ENCODE assay signal across 1 cellular context in the genomic region with DNA sequence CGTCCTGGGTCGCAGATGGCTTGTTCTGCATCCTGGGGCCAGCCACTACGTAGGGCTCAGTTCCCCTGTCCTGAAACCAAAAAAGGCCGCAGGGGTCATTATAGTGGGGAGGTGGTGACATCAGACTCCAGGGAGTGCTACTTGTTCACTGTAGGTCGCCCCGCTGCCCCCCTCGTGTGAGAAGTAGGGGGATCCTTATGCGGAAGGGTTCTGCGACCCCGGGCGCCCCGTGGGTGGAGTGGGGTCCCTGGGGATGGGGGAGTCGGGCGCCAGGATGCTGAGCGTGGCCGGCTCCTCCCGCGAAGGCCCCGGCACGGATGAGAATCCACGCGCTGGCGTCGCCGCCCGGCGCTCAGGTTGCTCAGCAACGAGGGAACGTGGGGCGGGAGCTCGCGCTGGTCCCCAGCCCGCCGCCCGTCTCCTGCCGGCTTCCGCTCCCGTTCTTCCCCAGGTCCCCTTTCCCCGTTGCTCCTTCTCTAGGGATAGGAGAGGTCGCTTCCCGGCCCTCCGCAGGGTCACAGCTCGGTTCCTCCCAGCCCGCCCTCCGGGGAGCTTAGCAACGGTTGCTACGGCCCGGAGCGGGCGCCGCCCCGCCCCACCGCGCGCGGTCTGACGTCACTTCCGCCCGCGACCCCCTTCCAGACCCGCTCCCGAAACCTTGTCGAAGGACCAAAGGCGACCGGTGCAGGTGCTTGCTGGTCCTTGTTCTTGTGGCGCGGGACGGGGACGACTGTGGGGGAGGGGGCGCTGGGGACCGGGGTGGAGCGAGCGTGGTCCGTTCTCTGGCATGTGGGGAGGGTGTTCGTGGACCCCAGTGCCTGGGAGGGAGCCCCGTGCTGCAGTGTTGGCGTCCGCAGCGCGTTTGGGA.
TF ChIP-seq lines count a peak whose summit lies in the region.

NAT14 (plus strand) TSS at position 618 of the 868 bp plus-strand sequence. CDS start 521 bp downstream, outside the sequence.

TF ChIP-seq in HEK293, 187 proteins besides CTCF, POLR2A, EP300 and RAD21 (continued from another document and continues in another):
- TF ChIP-seq ZNF776 (tag by site-specific recombination; IDR thresholded peaks at IDR 0.05; ENCODE audit: borderline replicate concordance): no peak
- TF ChIP-seq ZNF658 (tag by site-specific recombination; IDR thresholded peaks at IDR 0.05): no peak
- TF ChIP-seq ZNF324 (tag by site-specific recombination; IDR thresholded peaks at IDR 0.05): no peak
- no peak for TF ChIP-seq ZBTB1 (tag by site-specific recombination; IDR thresholded peaks at IDR 0.05)
- TF ChIP-seq ZNF223 (tag by site-specific recombination; IDR thresholded peaks at IDR 0.05): no peak
- peak; percentile 71; the same call in 1 of the 2 replicates for TF ChIP-seq HOXC10 (CRISPR knock-in tag; IDR thresholded peaks at IDR 0.05)
- no peak for TF ChIP-seq ZNF518A (tag by site-specific recombination; conservative IDR thresholded peaks at IDR 0.05; ENCODE audit: low read depth)
- no peak for TF ChIP-seq OSR2 (tag by site-specific recombination; IDR thresholded peaks at IDR 0.05)
- TF ChIP-seq ZNF600 (tag by site-specific recombination; IDR thresholded peaks at IDR 0.05): 0 out of 2 replicates have a peak, but pooled peaks have one; percentile 21
- TF ChIP-seq, protein P1, sequence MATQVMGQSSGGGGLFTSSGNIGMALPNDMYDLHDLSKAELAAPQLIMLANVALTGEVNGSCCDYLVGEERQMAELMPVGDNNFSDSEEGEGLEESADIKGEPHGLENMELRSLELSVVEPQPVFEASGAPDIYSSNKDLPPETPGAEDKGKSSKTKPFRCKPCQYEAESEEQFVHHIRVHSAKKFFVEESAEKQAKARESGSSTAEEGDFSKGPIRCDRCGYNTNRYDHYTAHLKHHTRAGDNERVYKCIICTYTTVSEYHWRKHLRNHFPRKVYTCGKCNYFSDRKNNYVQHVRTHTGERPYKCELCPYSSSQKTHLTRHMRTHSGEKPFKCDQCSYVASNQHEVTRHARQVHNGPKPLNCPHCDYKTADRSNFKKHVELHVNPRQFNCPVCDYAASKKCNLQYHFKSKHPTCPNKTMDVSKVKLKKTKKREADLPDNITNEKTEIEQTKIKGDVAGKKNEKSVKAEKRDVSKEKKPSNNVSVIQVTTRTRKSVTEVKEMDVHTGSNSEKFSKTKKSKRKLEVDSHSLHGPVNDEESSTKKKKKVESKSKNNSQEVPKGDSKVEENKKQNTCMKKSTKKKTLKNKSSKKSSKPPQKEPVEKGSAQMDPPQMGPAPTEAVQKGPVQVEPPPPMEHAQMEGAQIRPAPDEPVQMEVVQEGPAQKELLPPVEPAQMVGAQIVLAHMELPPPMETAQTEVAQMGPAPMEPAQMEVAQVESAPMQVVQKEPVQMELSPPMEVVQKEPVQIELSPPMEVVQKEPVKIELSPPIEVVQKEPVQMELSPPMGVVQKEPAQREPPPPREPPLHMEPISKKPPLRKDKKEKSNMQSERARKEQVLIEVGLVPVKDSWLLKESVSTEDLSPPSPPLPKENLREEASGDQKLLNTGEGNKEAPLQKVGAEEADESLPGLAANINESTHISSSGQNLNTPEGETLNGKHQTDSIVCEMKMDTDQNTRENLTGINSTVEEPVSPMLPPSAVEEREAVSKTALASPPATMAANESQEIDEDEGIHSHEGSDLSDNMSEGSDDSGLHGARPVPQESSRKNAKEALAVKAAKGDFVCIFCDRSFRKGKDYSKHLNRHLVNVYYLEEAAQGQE (tag by site-specific recombination; IDR thresholded peaks at IDR 0.05): no peak
- peak; percentile 38; the same call in 1 of the 2 replicates for TF ChIP-seq ZNF341 (tag by site-specific recombination; IDR thresholded peaks at IDR 0.05; ENCODE audit: low read depth)
- TF ChIP-seq ZNF501 (tag by site-specific recombination; IDR thresholded peaks at IDR 0.05): 0 out of 2 replicates have a peak, but pooled peaks have one; percentile 55
- no peak for TF ChIP-seq ZNF677 (tag by site-specific recombination; IDR thresholded peaks at IDR 0.05)
- no peak for TF ChIP-seq ZBTB7A (tag by site-specific recombination; IDR thresholded peaks at IDR 0.05; ENCODE audit: low read depth)
- TF ChIP-seq ZNF416 (tag by site-specific recombination; IDR thresholded peaks at IDR 0.05): no peak
- TF ChIP-seq ZNF623 (tag by site-specific recombination; IDR thresholded peaks at IDR 0.05): no peak
- no peak for TF ChIP-seq ZNF837 (tag by site-specific recombination; IDR thresholded peaks at IDR 0.05)
- no peak for TF ChIP-seq AEBP2 (tag by site-specific recombination; IDR thresholded peaks at IDR 0.05; ENCODE audit: borderline replicate concordance)
- TF ChIP-seq ZNF555 (tag by site-specific recombination; conservative IDR thresholded peaks at IDR 0.05): no peak
- TF ChIP-seq ZNF174 (tag by site-specific recombination; IDR thresholded peaks at IDR 0.05): no peak
- TF ChIP-seq SETDB1 (IDR thresholded peaks at IDR 0.05; ENCODE audit: insufficient read length, low read length): no peak
- TF ChIP-seq ZNF510 (tag by site-specific recombination; IDR thresholded peaks at IDR 0.05; ENCODE audit: insufficient replicate concordance): no peak
- TF ChIP-seq ZNF133 (tag by site-specific recombination; IDR thresholded peaks at IDR 0.05): no peak
- TF ChIP-seq ZNF280D (tag by site-specific recombination; IDR thresholded peaks at IDR 0.05): no peak
- TF ChIP-seq ZNF398 (tag by site-specific recombination; IDR thresholded peaks at IDR 0.05): 0 out of 2 replicates have a peak, but pooled peaks have one; percentile 34
- TF ChIP-seq SP7 (tag by site-specific recombination; IDR thresholded peaks at IDR 0.05): peak; percentile 49
- peak; percentile 90; the same call in 1 of the 2 replicates for TF ChIP-seq MYNN (tag by site-specific recombination; IDR thresholded peaks at IDR 0.05; ENCODE audit: borderline replicate concordance)
- no peak for TF ChIP-seq ZSCAN16 (tag by site-specific recombination; IDR thresholded peaks at IDR 0.05)
- TF ChIP-seq ZNF529 (tag by site-specific recombination; IDR thresholded peaks at IDR 0.05; ENCODE audit: insufficient replicate concordance): no peak
- TF ChIP-seq KLF7 (tag by site-specific recombination; IDR thresholded peaks at IDR 0.05; ENCODE audit: borderline replicate concordance): no peak
- TF ChIP-seq, protein P2, sequence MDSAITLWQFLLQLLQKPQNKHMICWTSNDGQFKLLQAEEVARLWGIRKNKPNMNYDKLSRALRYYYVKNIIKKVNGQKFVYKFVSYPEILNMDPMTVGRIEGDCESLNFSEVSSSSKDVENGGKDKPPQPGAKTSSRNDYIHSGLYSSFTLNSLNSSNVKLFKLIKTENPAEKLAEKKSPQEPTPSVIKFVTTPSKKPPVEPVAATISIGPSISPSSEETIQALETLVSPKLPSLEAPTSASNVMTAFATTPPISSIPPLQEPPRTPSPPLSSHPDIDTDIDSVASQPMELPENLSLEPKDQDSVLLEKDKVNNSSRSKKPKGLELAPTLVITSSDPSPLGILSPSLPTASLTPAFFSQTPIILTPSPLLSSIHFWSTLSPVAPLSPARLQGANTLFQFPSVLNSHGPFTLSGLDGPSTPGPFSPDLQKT (IDR thresholded peaks at IDR 0.05; ENCODE audit: borderline replicate concordance, low read depth, low read length): no peak
- TF ChIP-seq ZNF10 (tag by site-specific recombination; IDR thresholded peaks at IDR 0.05): no peak
- no peak for TF ChIP-seq ZNF585B (tag by site-specific recombination; IDR thresholded peaks at IDR 0.05)
- TF ChIP-seq PRDM10 (tag by site-specific recombination; IDR thresholded peaks at IDR 0.05): no peak
